8 cellular contexts compared by ENCODE assay signal in genomic region chrX:68832516-68833447, GRCh38. TPM values are rescaled to one million over a fixed set of nuclear protein-coding genes. Genes with fewer than 3 reads are reported as not detected.
A peak's percentile ranks its signal among the peaks of the same experiment; 100 is the strongest.
DNase-seq lines count a peak whose midpoint lies in the region; ATAC-seq and TF ChIP-seq lines count a peak whose summit lies in the region.
"Had no signal": no experiment of that assay in that cellular context is flagged by ENCODE, and none has a peak within 500 bp of the region (broad histone marks: within the 10 kb centered on the region; RNA-seq: fewer than 3 reads in every experiment).

No MANE protein-coding gene starts in this region.

- peak overlapping the region; percentile 42 for H3K9ac ChIP-seq in IMR-90 (ENCODE audit: low read depth, low read length)

- BruUV-seq in IMR-90 (replicated peaks; lab: Mats Ljungman, UMichigan) = no TSS peak

- H3K79me1 ChIP-seq in IMR-90 (ENCODE audit: low read depth in 1 of 2, low read length in 2 of 2) = peaks cover 2 to 34% of the 10 kb centered on the region in 2 experiments; a peak in 3 of 4 replicates

- H2AK9ac ChIP-seq in IMR-90 (replicated peaks; ENCODE audit: low read depth, low read length, poor library complexity) = peak overlapping the region; percentile 89

- H3K56ac ChIP-seq in IMR-90 (ENCODE audit: extremely low read depth, insufficient read depth, low read length) = no peak overlapping the region

- peak overlapping the region in 1 of 2 experiments; percentile 52; a peak in 1 of 4 replicates for H4K8ac ChIP-seq in IMR-90 (ENCODE audit: low read depth in 2 of 2, low read length in 2 of 2)

- H2BK15ac ChIP-seq in IMR-90 (ENCODE audit: low read depth, low read length) = no peak overlapping the region

- dilution Hi-C loops in IMR-90 (cut with HindIII; ENCODE audit: low sequenced_read_pairs, unreplicated experiment) = no loop called here

- H3K27me3 Mint-ChIP-seq in CD8-positive, alpha-beta memory T cell = peaks cover 0 to 4% of the 10 kb centered on the region in 2 donors

- no peak overlapping the region for H2BK5ac ChIP-seq in IMR-90 (ENCODE audit: low read depth, low read length, poor library complexity, severe bottlenecking)

- H4K91ac ChIP-seq in IMR-90 (ENCODE audit: insufficient read depth, low read depth, low read length) = no peak overlapping the region

- peaks cover 0 to 4% (median 0%) of the 10 kb centered on the region in 3 donors for H3K36me3 Mint-ChIP-seq in CD8-positive, alpha-beta memory T cell

- no peak overlapping the region for H3K18ac ChIP-seq in IMR-90 (ENCODE audit: low read depth, low read length)

- no peak overlapping the region for H2BK20ac ChIP-seq in IMR-90 (ENCODE audit: low read depth, low read length)

- no peak for ATAC-seq in IMR-90 (ENCODE audit: low read depth)
- ATAC-seq in lung (ENCODE audit: insufficient read depth, low FRiP score) = no peak

- H2BK120ac ChIP-seq in IMR-90 (ENCODE audit: low read depth, low read length) = no peak overlapping the region

- no peaks in the 10 kb centered on the region; the same call in 1 of the 2 replicates for H3K27me3 ChIP-seq in IMR-90 (ENCODE audit: control insufficient read depth, insufficient read depth, low read length)
- no peaks in the 10 kb centered on the region for H3K27me3 ChIP-seq in lung (ENCODE audit: control insufficient read depth, insufficient read depth)
- H3K27me3 ChIP-seq in stomach = peaks cover 0 to 4% (median 0%) of the 10 kb centered on the region in 3 donors
- no peaks in the 10 kb centered on the region for H3K27me3 ChIP-seq in CD8-positive, alpha-beta memory T cell (ENCODE audit: insufficient read depth, low read length, poor library complexity, severe bottlenecking)

- H3K4me3 Mint-ChIP-seq in CD8-positive, alpha-beta memory T cell = peak overlapping the region in 2 of 7 donors; percentile 59 to 71

- H3K9me3 Mint-ChIP-seq in CD8-positive, alpha-beta memory T cell = no peaks in the 10 kb centered on the region

- H3K9me3 ChIP-seq in IMR-90 (ENCODE audit: control insufficient read depth, insufficient read depth, low read length) (no peaks in the 10 kb centered on the region), lung (ENCODE audit: control insufficient read depth in 2 of 2, insufficient read depth in 1 of 2, low read length in 1 of 2) (no peaks in the 10 kb centered on the region), stomach (no peaks in the 10 kb centered on the region)
- H3K9me3 ChIP-seq in CD8-positive, alpha-beta memory T cell (ENCODE audit: low read length) = no peaks in the 10 kb centered on the region

- peaks cover 5% of the 10 kb centered on the region; the same call in 1 of the 2 replicates for H3K9me1 ChIP-seq in IMR-90 (ENCODE audit: insufficient read depth, low read length)

- H2AFZ ChIP-seq in IMR-90 (replicated peaks; ENCODE audit: low read length, poor library complexity) = no peak overlapping the region

- H4K5ac ChIP-seq in IMR-90 (ENCODE audit: low read depth, low read length) = no peak overlapping the region

- peaks cover 17 to 36% (median 19%) of the 10 kb centered on the region in 3 donors for H3K4me1 Mint-ChIP-seq in CD8-positive, alpha-beta memory T cell

- H4K20me1 ChIP-seq in IMR-90 (ENCODE audit: insufficient read depth, low read length) = peaks cover 32% of the 10 kb centered on the region

- no peak for TF ChIP-seq RAD21 in IMR-90 (IDR thresholded peaks at IDR 0.05; ENCODE audit: low read length)

- H3K36me3 ChIP-seq in IMR-90 (ENCODE audit: control insufficient read depth, insufficient read depth, low read length) (no peaks in the 10 kb centered on the region), lung (ENCODE audit: control insufficient read depth in 2 of 2, insufficient read depth in 2 of 2, low read length in 2 of 2) (peaks cover 0 to 3% of the 10 kb centered on the region in 2 donors), stomach (no peaks in the 10 kb centered on the region)
- H3K36me3 ChIP-seq in CD8-positive, alpha-beta memory T cell (ENCODE audit: insufficient read depth, low read length) = no peaks in the 10 kb centered on the region

- H2AK5ac ChIP-seq in IMR-90 (ENCODE audit: low read depth, low read length) = no peak overlapping the region

- no peak for TF ChIP-seq CTCF in IMR-90 (conservative IDR thresholded peaks at IDR 0.05; ENCODE audit: low read depth, low read length)
- no peak for TF ChIP-seq CTCF in cardiac fibroblast (IDR thresholded peaks at IDR 0.05; ENCODE audit: low read depth, low read length)
- TF ChIP-seq CTCF in lung (IDR thresholded peaks at IDR 0.05; ENCODE audit: control extremely low read depth, extremely low read depth) = no peak
- TF ChIP-seq CTCF in stomach (IDR thresholded peaks at IDR 0.05) = no peak

- DNase-seq in IMR-90 (no peak), cardiac fibroblast (ENCODE audit: low read depth in 2 of 2) (no peak), lung (ENCODE audit: low spot score) (no peak), stomach (no peak), cerebellar cortex (ENCODE audit: low spot score) (no peak), NK-92 (lab: John Stamatoyannopoulos, UW; ENCODE audit: unreplicated experiment) (no peak)
- DNase-seq in CD8-positive, alpha-beta memory T cell = no peak
- DNase-seq: NCI-H526 treated with DMSO at 0.1 percent for 48 hours had no signal

- peak overlapping the region; percentile 61 for H3K4me2 ChIP-seq in IMR-90 (ENCODE audit: low read depth, low read length)

- 18% methylated on average over 4 of the region's 12 CpGs; no CpG with 5 or more reads in 1 of the 2 experiments for WGBS in IMR-90 (ENCODE audit: extremely low coverage in 2 of 2, insufficient read length in 1 of 2), 2 experiments
- WGBS in lung, 2 donors = 53 to 74% methylated on average over 12 of the region's 12 CpGs
- WGBS in stomach, 5 donors = 71 to 82% (median 81%) methylated on average over 5 to 12 of the region's 12 CpGs

- POLR2A ChIA-PET in IMR-90 (lab: Charles Lee; ENCODE audit: unreplicated experiment) = interaction anchor here (0.6 kb wide), 1 partner anchor 462 kb away, joined by 10 read pairs; no protein-coding TSS in a partner anchor
- POLR2A ChIA-PET in CD8-positive, alpha-beta memory T cell (lab: Charles Lee) = no interaction called here

- peak overlapping the region in 1 of 8 donors; percentile 39 for H3K27ac Mint-ChIP-seq in CD8-positive, alpha-beta memory T cell

- TF ChIP-seq POLR2A in IMR-90 (IDR thresholded peaks at IDR 0.05; ENCODE audit: low read depth, low read length) (no peak), stomach (IDR thresholded peaks at IDR 0.05) (no peak)

- peak overlapping the region; percentile 46 for H3K27ac ChIP-seq in IMR-90 (ENCODE audit: insufficient read depth, low read length)
- H3K27ac ChIP-seq in lung (ENCODE audit: low read depth in 1 of 2, low read length in 1 of 2) = peak overlapping the region in 1 of 2 donors; percentile 3
- peak overlapping the region in 4 of 5 donors; percentile 15 to 87 (median 54) for H3K27ac ChIP-seq in stomach
- no peak overlapping the region for H3K27ac ChIP-seq in CD8-positive, alpha-beta memory T cell (ENCODE audit: low read depth, low read length)

- TF ChIP-seq EP300 in stomach (IDR thresholded peaks at IDR 0.05) = no peak

- no peak overlapping the region for H3K4ac ChIP-seq in IMR-90 (ENCODE audit: low read depth, low read length)

- no peak overlapping the region for H3K23ac ChIP-seq in IMR-90 (ENCODE audit: low read depth, low read length)

- H3K4me3 ChIP-seq in IMR-90 (ENCODE audit: insufficient read depth, low read depth, low read length) (peak overlapping the region; percentile 86; the same call in 1 of the 2 replicates), cardiac fibroblast (replicated peaks in 1 of 2; ENCODE audit: low read depth in 2 of 2, low read length in 2 of 2) (peak overlapping the region; percentile 70 to 94), lung (peak overlapping the region; percentile 27), stomach (peak overlapping the region in 3 of 4 donors; percentile 64 to 79 (median 71))
- no peak overlapping the region for H3K4me3 ChIP-seq in CD8-positive, alpha-beta memory T cell (ENCODE audit: low read length)

- CTCF ChIA-PET in IMR-90 (lab: Yijun Ruan, JAX) = no interaction called here
- CTCF ChIA-PET in CD8-positive, alpha-beta memory T cell (lab: Charles Lee) = interaction anchor here (1.6 to 1.9 kb wide), 2 partner anchors 10 to 389 kb away, joined by 4 to 5 read pairs; no protein-coding TSS in a partner anchor

- intact Hi-C loops in IMR-90 (cut with micrococcal nuclease) = loop anchor here (1.0 to 10.0 kb wide), 2 partner anchors 102 to 228 kb away; no protein-coding TSS in a partner anchor
- intact Hi-C loops in stomach (cut with DNase I; ENCODE audit: low total_unique reads) = loop anchor here (5.0 to 10.0 kb wide), 2 partner anchors 60 to 332 kb away; partner anchors contain the start of gene PJA1

- in situ Hi-C loops in IMR-90 (cut with MboI; ENCODE audit: low sequenced_read_pairs) = loop anchor here (25.0 kb wide), 1 partner anchor 205 kb away; no protein-coding TSS in a partner anchor

- no peak overlapping the region for H3K14ac ChIP-seq in IMR-90 (replicated peaks; ENCODE audit: low read depth, low read length)

- H3K4me1 ChIP-seq in IMR-90 (ENCODE audit: control insufficient read depth, insufficient read depth, low read length) = peaks cover 3% of the 10 kb centered on the region; the same call in 1 of the 2 replicates
- peaks cover 2 to 3% of the 10 kb centered on the region in 2 donors for H3K4me1 ChIP-seq in lung (ENCODE audit: control insufficient read depth in 2 of 2, insufficient read depth in 2 of 2, low read length in 2 of 2)
- H3K4me1 ChIP-seq in stomach = peaks cover 0 to 55% (median 31%) of the 10 kb centered on the region in 4 donors
- peaks cover 6% of the 10 kb centered on the region for H3K4me1 ChIP-seq in CD8-positive, alpha-beta memory T cell (ENCODE audit: insufficient read depth, low read length)

TF ChIP-seq in IMR-90, 13 proteins besides CTCF, POLR2A, EP300 and RAD21 (continues in another document):
- no peak for TF ChIP-seq NFE2L2 (IDR thresholded peaks at IDR 0.05; ENCODE audit: low read depth, low read length)
- no peak; the same call in 1 of the 2 replicates for TF ChIP-seq MAZ (IDR thresholded peaks at IDR 0.05; ENCODE audit: borderline replicate concordance, low read depth, low read length)
- no peak for TF ChIP-seq CHD1 (IDR thresholded peaks at IDR 0.05; ENCODE audit: low read depth, low read length)
- no peak for TF ChIP-seq RFX5 (IDR thresholded peaks at IDR 0.05; ENCODE audit: low read depth, low read length)
- no peak for TF ChIP-seq SMC3 (IDR thresholded peaks at IDR 0.05; ENCODE audit: low read depth, low read length)

RNA-seq across cellular contexts. Expression of gene EFNB1, which starts 4.0 kb away (rescaled TPM):
- total RNA-seq in IMR-90 (2012; rRNA removed) (17.8 and 17.9 TPM in 2 replicates), lung (10 to 100 TPM; 41.2 to 58.7 TPM), stomach (100 to 1,000 TPM in 1 of 5 donors, 10 to 100 TPM in 3, 1 to 10 TPM in 1; 5.8 to 160 (median 26.1) TPM)
- polyA plus RNA-seq in IMR-90 (2012; rRNA removed) (26.8 and 28.9 TPM in 2 replicates), lung (10 to 100 TPM; 30.4 to 39.5 TPM), stomach (10 to 100 TPM in 2 of 3 donors, 1 to 10 TPM in 1; 9.2 to 15.0 (median 10.1) TPM)
- 21.0 and 40.2 TPM in 2 replicates for polyA plus RNA-seq in IMR-90 (2012; cell fraction: cytosol; rRNA removed)
- polyA plus RNA-seq in IMR-90 (2012; cell fraction: nucleus; rRNA removed; ENCODE audit: low replicate concordance) = 20.1 and 22.0 TPM in 2 replicates
- 1 to 10 TPM; 7.2 to 7.7 TPM for total RNA-seq in CD8-positive, alpha-beta memory T cell
- polyA plus RNA-seq in CD8-positive, alpha-beta memory T cell = 4.8 TPM
